Comparison of ENCODE assay signal across 8 cellular contexts in genomic region chr1:11479375-11479979, GRCh38. TPM values are rescaled to one million over a fixed set of nuclear protein-coding genes. Genes with fewer than 3 reads are reported as not detected.
DNase-seq lines count a peak whose midpoint lies in the region; ATAC-seq and TF ChIP-seq lines count a peak whose summit lies in the region.

No MANE protein-coding gene starts in this region.

- ATAC-seq in HG02798 (IDR thresholded peaks at IDR 0.05; ENCODE audit: poor library complexity, unreplicated experiment), result no peak
- ATAC-seq in GM21390 (IDR thresholded peaks at IDR 0.05; ENCODE audit: unreplicated experiment), result no peak
- no peak for ATAC-seq in GM18870 (IDR thresholded peaks at IDR 0.05; ENCODE audit: unreplicated experiment)

- H3K27ac ChIP-seq in OCI-LY3 (ENCODE audit: low read length) (peak overlapping the region; percentile 28; the same call in 1 of the 2 replicates), endodermal cell (ENCODE audit: low read depth, low read length) (peak overlapping the region; percentile 99), prostate gland (no peak overlapping the region)

- no peak for TF ChIP-seq POLR2A in prostate gland (IDR thresholded peaks at IDR 0.05)

- no peak overlapping the region for H3K27ac Mint-ChIP-seq in endodermal cell

- H3K9me3 Mint-ChIP-seq in endodermal cell, result no peaks in the 10 kb centered on the region

- H3K9me3 ChIP-seq in OCI-LY3 (ENCODE audit: insufficient read depth, low read length) (no peaks in the 10 kb centered on the region), endodermal cell (ENCODE audit: control insufficient read depth, low read length) (no peaks in the 10 kb centered on the region), prostate gland (no peaks in the 10 kb centered on the region)

- H3K9ac ChIP-seq in OCI-LY3 (ENCODE audit: low read length) (peak overlapping the region; percentile 76), endodermal cell (ENCODE audit: extremely low read depth, low read length, poor library complexity, severe bottlenecking) (peak overlapping the region; percentile 88)

- H4K20me1 ChIP-seq in OCI-LY3 (ENCODE audit: insufficient read depth, low read length), result no peaks in the 10 kb centered on the region

- intact Hi-C loops in prostate gland (cut with DNase I), result no loop called here

- H2AFZ ChIP-seq in OCI-LY3 (ENCODE audit: low read depth, low read length), result peak overlapping the region; percentile 83; the same call in 1 of the 2 replicates

- no peaks in the 10 kb centered on the region for H3K79me2 ChIP-seq in OCI-LY3 (ENCODE audit: low read length)

- peaks cover 7% of the 10 kb centered on the region for H3K4me1 Mint-ChIP-seq in endodermal cell

- H3K4me3 Mint-ChIP-seq in endodermal cell, result peak overlapping the region; percentile 68

- H3K4me3 ChIP-seq in GM06990 (replicated peaks; ENCODE audit: low read depth, low read length) (peak overlapping the region; percentile 64), OCI-LY3 (ENCODE audit: low read length) (peak overlapping the region; percentile 94), endodermal cell (ENCODE audit: low read length) (peak overlapping the region; percentile 82), prostate gland (peak overlapping the region; percentile 30 to 46)

- DNase-seq in GM06990 (ENCODE audit: extremely low read depth, insufficient read length) (no peak), endodermal cell (no peak), prostate gland (ENCODE audit: low spot score) (no peak)
- DNase-seq in stimulated activated CD4-positive, alpha-beta T cell treated with anti-CD3 and anti-CD28 coated beads, Interleukin-1b, Interleukin-23, amount 100 ng/mL, for 48 hours, result no peak

- no peaks in the 10 kb centered on the region for H3K4me1 ChIP-seq in OCI-LY3 (ENCODE audit: low read length)
- H3K4me1 ChIP-seq in endodermal cell (ENCODE audit: control insufficient read depth, insufficient read depth, low read length), result no peaks in the 10 kb centered on the region
- H3K4me1 ChIP-seq in prostate gland (replicated peaks), result no peaks in the 10 kb centered on the region

- H3K36me3 ChIP-seq in GM06990 (ENCODE audit: control insufficient read depth, insufficient read depth, low read length), result no peaks in the 10 kb centered on the region
- H3K36me3 ChIP-seq in OCI-LY3 (replicated peaks; ENCODE audit: low read depth, low read length), result no peaks in the 10 kb centered on the region
- no peaks in the 10 kb centered on the region for H3K36me3 ChIP-seq in endodermal cell (ENCODE audit: control insufficient read depth, insufficient read depth, low read length)
- no peaks in the 10 kb centered on the region for H3K36me3 ChIP-seq in prostate gland

- no peaks in the 10 kb centered on the region for H3K36me3 Mint-ChIP-seq in endodermal cell (ENCODE audit: low read depth)

- peaks cover 44% of the 10 kb centered on the region for H3K27me3 Mint-ChIP-seq in endodermal cell (ENCODE audit: insufficient read depth)

- peak overlapping the region; percentile 89 for H3K4me2 ChIP-seq in OCI-LY3 (ENCODE audit: low read length)

- TF ChIP-seq CTCF in GM06990 (IDR thresholded peaks at IDR 0.05; ENCODE audit: insufficient read depth, low read length, poor library complexity, severe bottlenecking) (no peak), OCI-LY3 (IDR thresholded peaks at IDR 0.05; ENCODE audit: low read depth, low read length) (no peak), endodermal cell (conservative IDR thresholded peaks at IDR 0.05) (no peak), prostate gland (IDR thresholded peaks at IDR 0.05) (no peak)

- 0 to 1% methylated on average over 9 to 52 of the region's 52 CpGs for WGBS in endodermal cell (ENCODE audit: insufficient coverage in 1 of 2, insufficient read length in 1 of 2), 2 experiments
- WGBS in prostate gland, result 2% methylated on average over 48 of the region's 52 CpGs

- H3K27me3 ChIP-seq in GM06990 (replicated peaks; ENCODE audit: control insufficient read depth, insufficient read depth, low read length) (peaks cover 2% of the 10 kb centered on the region), OCI-LY3 (ENCODE audit: low read depth, low read length) (peaks cover 19% of the 10 kb centered on the region), endodermal cell (ENCODE audit: control insufficient read depth, insufficient read depth, low read length, poor library complexity, severe bottlenecking) (peaks cover 58% of the 10 kb centered on the region), prostate gland (replicated peaks; ENCODE audit: insufficient read depth) (peaks cover 7% of the 10 kb centered on the region)

RNA-seq across cellular contexts. Expression of gene DISP3, which starts 0.5 kb away (rescaled TPM):
- 10 to 100 TPM in 1 of 2 donors, 1 to 10 TPM in 1; 9.6 to 11.6 TPM for total RNA-seq in endodermal cell
- polyA plus RNA-seq in endodermal cell (2013, experiment 1 of 2), result 31.3 TPM
- 26.0 TPM for polyA plus RNA-seq in endodermal cell (2013, experiment 2 of 2)
- 1 to 10 TPM in 1 of 2 donors, under 1 TPM in 1; 0.80 to 1.7 TPM for total RNA-seq in prostate gland

Comparison
In these comparisons a context has a peak if more than half of its experiments do, and no peak if none do; other contexts are left out.
1. H3K4me3 ChIP-seq: peak in every context shown above with its lines; median percentile 94 in OCI-LY3; 82 in endodermal cell; 64 in GM06990; 38 in prostate gland.
2. H3K27ac ChIP-seq: peak in OCI-LY3 (single experiment) and endodermal cell (single experiment); none in prostate gland (0 of 2).